14 cellular contexts compared by ENCODE assay signal in the genomic region with DNA sequence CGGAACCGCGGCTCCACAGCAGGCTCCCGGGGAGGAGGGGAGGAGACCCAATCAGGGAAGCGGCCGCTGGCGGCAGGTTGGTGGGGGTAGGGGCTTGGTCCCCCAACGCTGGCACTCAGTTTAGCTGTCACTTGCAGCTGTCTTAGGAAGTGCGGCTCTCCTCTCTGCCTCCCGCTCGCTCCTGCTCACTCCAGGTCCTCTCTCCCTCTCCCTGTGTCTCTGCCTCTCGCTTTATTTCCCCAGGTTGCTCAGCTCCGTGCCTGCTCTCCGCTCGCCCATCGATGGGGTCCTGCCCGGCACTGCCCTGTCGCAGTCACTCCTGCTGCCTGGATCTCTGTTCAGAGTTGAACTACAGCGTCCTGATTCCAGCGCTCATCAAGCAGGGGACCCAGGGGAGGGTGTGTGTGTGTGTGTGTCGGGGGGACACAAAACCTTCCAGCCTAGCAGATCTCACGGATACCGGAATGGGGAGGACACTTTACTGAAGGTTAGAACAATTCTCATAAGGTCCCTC.
DNase-seq lines count a peak whose midpoint lies in the region; ATAC-seq, FAIRE-seq and TF ChIP-seq lines count a peak whose summit lies in the region.
"Had no signal": no experiment of that assay in that cellular context is flagged by ENCODE, and none has a peak within 500 bp of the region (broad histone marks: within the 10 kb centered on the region; RNA-seq: fewer than 3 reads in every experiment).

No MANE protein-coding gene starts in this region.

- H2BK12ac ChIP-seq in neuronal stem cell (ENCODE audit: low read length) = peak overlapping the region; percentile 12

- H3K27me3 Mint-ChIP-seq in T-helper 2 cell treated with Interferon-gamma antibody and Interleukin-4, amounts not matched to agents 5 μg/mL and 100 μg/mL, for 36 hours (ENCODE audit: low read depth) = peaks cover 20% of the 10 kb centered on the region
- peaks cover 16% of the 10 kb centered on the region for H3K27me3 Mint-ChIP-seq in activated T-helper 1 cell treated with anti-CD3 and anti-CD28 coated beads, Interleukin-12 subunit alpha, Interleukin-12 subunit beta, Interleukin-2, Interleukin-4 antibody, amounts not matched to agents 30 ng/mL and 10 ng/mL and 1 ng/mL, durations not matched to agents 14 hours and 24 hours and 36 hours (ENCODE audit: insufficient read depth)

- no peak for DNase-seq in T-helper 2 cell treated with Interferon-gamma antibody and Interleukin-4, amounts not matched to agents 5 μg/mL and 100 μg/mL, for 36 hours (ENCODE audit: low spot score)
- no peak for DNase-seq in T-helper 2 cell
- DNase-seq in NT2/D1 (ENCODE audit: low read depth, low spot score) = no peak
- DNase-seq in endothelial cell of umbilical vein (ENCODE audit: low read depth, low spot score) = no peak
- DNase-seq in neuronal stem cell (ENCODE audit: low spot score) = peak; percentile 12
- no peak for DNase-seq in activated T-helper 1 cell treated with anti-CD3 and anti-CD28 coated beads, Interleukin-12 subunit alpha, Interleukin-12 subunit beta, Interleukin-2, Interleukin-4 antibody, amounts not matched to agents 30 ng/mL and 10 ng/mL and 1 ng/mL, durations not matched to agents 14 hours and 24 hours and 36 hours (ENCODE audit: low spot score)
- no peak for DNase-seq in stomach
- DNase-seq: GOT3, hippocampal formation, NCI-H146 had no signal

- H3K18ac ChIP-seq in neuronal stem cell (ENCODE audit: low read length) = peak overlapping the region; percentile 95

- TF ChIP-seq POLR2A in endothelial cell of umbilical vein (IDR thresholded peaks at IDR 0.05; ENCODE audit: low read depth, low read length) (no peak), stomach (IDR thresholded peaks at IDR 0.05) (no peak)

- peak overlapping the region; percentile 83 for H3K23ac ChIP-seq in neuronal stem cell (ENCODE audit: low read depth, low read length, poor library complexity)

- no peak overlapping the region for H3K4ac ChIP-seq in neuronal stem cell (ENCODE audit: low read length)

- no peaks in the 10 kb centered on the region for H3K9me1 ChIP-seq in endothelial cell of umbilical vein (replicated peaks; ENCODE audit: control insufficient read depth, extremely low read depth, insufficient read depth, low read length)

- H3K4me1 Mint-ChIP-seq in T-helper 2 cell treated with Interferon-gamma antibody and Interleukin-4, amounts not matched to agents 5 μg/mL and 100 μg/mL, for 36 hours (ENCODE audit: low read depth) = no peaks in the 10 kb centered on the region
- H3K4me1 Mint-ChIP-seq in activated T-helper 1 cell treated with anti-CD3 and anti-CD28 coated beads, Interleukin-12 subunit alpha, Interleukin-12 subunit beta, Interleukin-2, Interleukin-4 antibody, amounts not matched to agents 30 ng/mL and 10 ng/mL and 1 ng/mL, durations not matched to agents 14 hours and 24 hours and 36 hours (ENCODE audit: low read depth) = peaks cover 4% of the 10 kb centered on the region

- TF ChIP-seq EP300 in stomach (IDR thresholded peaks at IDR 0.05) = no peak

- peak overlapping the region; percentile 72 for H2AK5ac ChIP-seq in neuronal stem cell (ENCODE audit: low read depth, low read length)

- H3K36me3 ChIP-seq in NT2/D1 (ENCODE audit: insufficient read depth, insufficient read length, low read length) = no peaks in the 10 kb centered on the region
- H3K36me3 ChIP-seq in endothelial cell of umbilical vein (ENCODE audit: control insufficient read depth in 2 of 2, extremely low read depth in 1 of 2, insufficient read depth in 2 of 2, low read length in 2 of 2) = no peaks in the 10 kb centered on the region
- H3K36me3 ChIP-seq in neuronal stem cell (replicated peaks in 1 of 2; ENCODE audit: control insufficient read depth in 2 of 2, insufficient read depth in 2 of 2, low read length in 2 of 2) = no peaks in the 10 kb centered on the region
- H3K36me3 ChIP-seq in stomach = no peaks in the 10 kb centered on the region
- H3K36me3 ChIP-seq: ascending aorta, vagina had no signal

- peak overlapping the region; percentile 47 for H2BK120ac ChIP-seq in neuronal stem cell (ENCODE audit: low read depth, low read length)

- dilution Hi-C loops in endothelial cell of umbilical vein (cut with MboI; ENCODE audit: extremely low pct_ligation_motif_present, low sequenced_read_pairs) = no loop called here

- H3K27me3 ChIP-seq in NT2/D1 (ENCODE audit: insufficient read depth, insufficient read length) = peaks cover 4% of the 10 kb centered on the region
- H3K27me3 ChIP-seq in endothelial cell of umbilical vein (ENCODE audit: control insufficient read depth in 2 of 2, insufficient read depth in 2 of 2, low read length in 2 of 2) = peaks cover 3 to 13% of the 10 kb centered on the region in 2 experiments
- peaks cover 0 to 85% (median 0%) of the 10 kb centered on the region in 3 experiments for H3K27me3 ChIP-seq in neuronal stem cell (ENCODE audit: control insufficient read depth in 3 of 3, insufficient read depth in 3 of 3, low read depth in 1 of 3, low read length in 3 of 3)
- peaks cover 11 to 98% (median 90%) of the 10 kb centered on the region in 3 donors for H3K27me3 ChIP-seq in stomach
- H3K27me3 ChIP-seq: vagina had no signal

- CTCF ChIA-PET in endothelial cell of umbilical vein (lab: Charles Lee) = no interaction called here

- intact Hi-C loops in endothelial cell of umbilical vein (cut with micrococcal nuclease) = no loop called here
- intact Hi-C loops in activated T-helper 1 cell treated with anti-CD3 and anti-CD28 coated beads, Interleukin-12 subunit alpha, Interleukin-12 subunit beta, Interleukin-2, Interleukin-4 antibody, amounts not matched to agents 30 ng/mL and 10 ng/mL and 1 ng/mL, durations not matched to agents 14 hours and 24 hours and 36 hours (cut with micrococcal nuclease) = no loop called here
- intact Hi-C loops in stomach (cut with DNase I; ENCODE audit: low total_unique reads) = no loop called here

- POLR2A ChIA-PET in endothelial cell of umbilical vein (lab: Charles Lee) = no interaction called here

- no peaks in the 10 kb centered on the region for H4K20me1 ChIP-seq in endothelial cell of umbilical vein (replicated peaks; ENCODE audit: control insufficient read depth, extremely low read depth, insufficient read depth, low read length)

- no peak for TF ChIP-seq CTCF in endothelial cell of umbilical vein (IDR thresholded peaks at IDR 0.05; ENCODE audit: extremely low read depth in 1 of 2, insufficient read depth in 1 of 2, low read depth in 1 of 2, low read length in 2 of 2)
- TF ChIP-seq CTCF in stomach (IDR thresholded peaks at IDR 0.05) = no peak

- no peak for FAIRE-seq in endothelial cell of umbilical vein (lab: Jason Lieb, UNC)

- H3K14ac ChIP-seq in neuronal stem cell (ENCODE audit: low read length) = peak overlapping the region; percentile 49

- no CpG with 5 or more reads among the region's 23 CpGs for WGBS in neuronal stem cell (ENCODE audit: extremely low coverage in 2 of 2, insufficient read length in 2 of 2, insufficient replicate concordance in 1 of 2), 2 donors
- WGBS in stomach, 5 donors = 1 to 5% (median 3%) methylated on average over 20 to 23 of the region's 23 CpGs

- H3K4me3 ChIP-seq in NT2/D1 (ENCODE audit: insufficient read length, low read depth) = peak overlapping the region; percentile 49
- H3K4me3 ChIP-seq in endothelial cell of umbilical vein (replicated peaks in 1 of 3; ENCODE audit: insufficient read depth in 1 of 3, low read depth in 1 of 3, low read length in 3 of 3) = no peak overlapping the region
- H3K4me3 ChIP-seq in neuronal stem cell (ENCODE audit: low read length in 2 of 2) = peak overlapping the region in 1 of 2 donors; percentile 1
- peak overlapping the region in 1 of 4 donors; percentile 10 for H3K4me3 ChIP-seq in stomach
- H3K4me3 ChIP-seq: mucosa of descending colon, vagina had no signal

- H3K4me2 ChIP-seq in endothelial cell of umbilical vein (ENCODE audit: insufficient read depth, low read length) = no peak overlapping the region
- H3K4me2 ChIP-seq in neuronal stem cell (ENCODE audit: insufficient read depth, low read length, poor library complexity, severe bottlenecking) = peak overlapping the region; percentile 65

- no peaks in the 10 kb centered on the region for H3K9me3 Mint-ChIP-seq in T-helper 2 cell treated with Interferon-gamma antibody and Interleukin-4, amounts not matched to agents 5 μg/mL and 100 μg/mL, for 36 hours
- no peaks in the 10 kb centered on the region for H3K9me3 Mint-ChIP-seq in activated T-helper 1 cell treated with anti-CD3 and anti-CD28 coated beads, Interleukin-12 subunit alpha, Interleukin-12 subunit beta, Interleukin-2, Interleukin-4 antibody, amounts not matched to agents 30 ng/mL and 10 ng/mL and 1 ng/mL, durations not matched to agents 14 hours and 24 hours and 36 hours

- no peak overlapping the region for H3K27ac Mint-ChIP-seq in T-helper 2 cell treated with Interferon-gamma antibody and Interleukin-4, amounts not matched to agents 5 μg/mL and 100 μg/mL, for 36 hours
- no peak overlapping the region for H3K27ac Mint-ChIP-seq in activated T-helper 1 cell treated with anti-CD3 and anti-CD28 coated beads, Interleukin-12 subunit alpha, Interleukin-12 subunit beta, Interleukin-2, Interleukin-4 antibody, amounts not matched to agents 30 ng/mL and 10 ng/mL and 1 ng/mL, durations not matched to agents 14 hours and 24 hours and 36 hours

- H3K9me3 ChIP-seq in NT2/D1 (ENCODE audit: insufficient read depth, low read length) (no peaks in the 10 kb centered on the region), endothelial cell of umbilical vein (replicated peaks; ENCODE audit: control insufficient read depth, insufficient read depth, low read length) (no peaks in the 10 kb centered on the region), neuronal stem cell (replicated peaks in 1 of 2; ENCODE audit: control insufficient read depth in 2 of 2, insufficient read depth in 1 of 2, low read depth in 1 of 2, low read length in 2 of 2) (no peaks in the 10 kb centered on the region), stomach (no peaks in the 10 kb centered on the region)
- H3K9me3 ChIP-seq: ascending aorta, mucosa of descending colon, vagina had no signal

- H3K4me1 ChIP-seq in NT2/D1 (ENCODE audit: insufficient read depth, insufficient read length) = peaks cover 30% of the 10 kb centered on the region
- no peaks in the 10 kb centered on the region for H3K4me1 ChIP-seq in endothelial cell of umbilical vein (ENCODE audit: control insufficient read depth, extremely low read depth, insufficient read depth, low read length)
- H3K4me1 ChIP-seq in neuronal stem cell (ENCODE audit: control insufficient read depth in 2 of 2, insufficient read depth in 1 of 2, low read depth in 1 of 2, low read length in 2 of 2) = peaks cover 0 to 25% of the 10 kb centered on the region in 2 donors
- peaks cover 3 to 17% (median 12%) of the 10 kb centered on the region in 4 donors for H3K4me1 ChIP-seq in stomach
- H3K4me1 ChIP-seq: ascending aorta had no signal

- no peak for ATAC-seq in GM18870 (IDR thresholded peaks at IDR 0.05; ENCODE audit: unreplicated experiment)
- ATAC-seq: mucosa of descending colon had no signal

- H3K79me2 ChIP-seq in endothelial cell of umbilical vein (ENCODE audit: control insufficient read depth, insufficient read depth, low read length) = no peaks in the 10 kb centered on the region

- no TSS peak for BruUV-seq in endothelial cell of umbilical vein (replicated peaks; lab: Mats Ljungman, UMichigan)

- H2AFZ ChIP-seq in endothelial cell of umbilical vein (ENCODE audit: low read depth, low read length) = no peak overlapping the region
- peak overlapping the region; percentile 49 for H2AFZ ChIP-seq in neuronal stem cell (ENCODE audit: low read length)

- H3K27ac ChIP-seq in endothelial cell of umbilical vein (ENCODE audit: insufficient read depth, low read depth, low read length) (no peak overlapping the region), neuronal stem cell (replicated peaks; ENCODE audit: low read length) (no peak overlapping the region), stomach (no peak overlapping the region)
- H3K27ac ChIP-seq: ascending aorta, vagina had no signal

- H4K8ac ChIP-seq in neuronal stem cell (ENCODE audit: low read depth, low read length) = no peak overlapping the region

- H3K79me1 ChIP-seq in neuronal stem cell (ENCODE audit: low read depth, low read length) = peaks cover 1% of the 10 kb centered on the region

- H3K4me3 Mint-ChIP-seq in T-helper 2 cell treated with Interferon-gamma antibody and Interleukin-4, amounts not matched to agents 5 μg/mL and 100 μg/mL, for 36 hours = peak overlapping the region; percentile 35
- no peak overlapping the region for H3K4me3 Mint-ChIP-seq in activated T-helper 1 cell treated with anti-CD3 and anti-CD28 coated beads, Interleukin-12 subunit alpha, Interleukin-12 subunit beta, Interleukin-2, Interleukin-4 antibody, amounts not matched to agents 30 ng/mL and 10 ng/mL and 1 ng/mL, durations not matched to agents 14 hours and 24 hours and 36 hours

- H4K91ac ChIP-seq in neuronal stem cell (ENCODE audit: low read depth, low read length, poor library complexity) = no peak overlapping the region

- no peaks in the 10 kb centered on the region for H3K36me3 Mint-ChIP-seq in T-helper 2 cell treated with Interferon-gamma antibody and Interleukin-4, amounts not matched to agents 5 μg/mL and 100 μg/mL, for 36 hours (ENCODE audit: low read depth)
- H3K36me3 Mint-ChIP-seq in activated T-helper 1 cell treated with anti-CD3 and anti-CD28 coated beads, Interleukin-12 subunit alpha, Interleukin-12 subunit beta, Interleukin-2, Interleukin-4 antibody, amounts not matched to agents 30 ng/mL and 10 ng/mL and 1 ng/mL, durations not matched to agents 14 hours and 24 hours and 36 hours (ENCODE audit: low read depth) = no peaks in the 10 kb centered on the region

- peak overlapping the region; percentile 83 for H3K9ac ChIP-seq in NT2/D1 (ENCODE audit: insufficient read length, low read depth)
- no peak overlapping the region for H3K9ac ChIP-seq in endothelial cell of umbilical vein (replicated peaks; ENCODE audit: extremely low read depth, insufficient read depth, low read length)
- peak overlapping the region; percentile 74 for H3K9ac ChIP-seq in neuronal stem cell (ENCODE audit: low read depth, low read length, poor library complexity)

- peak overlapping the region; percentile 89 for H2BK15ac ChIP-seq in neuronal stem cell (ENCODE audit: low read length)

- H2BK5ac ChIP-seq in neuronal stem cell (ENCODE audit: low read length) = peak overlapping the region; percentile 16
